In the genomic region with DNA sequence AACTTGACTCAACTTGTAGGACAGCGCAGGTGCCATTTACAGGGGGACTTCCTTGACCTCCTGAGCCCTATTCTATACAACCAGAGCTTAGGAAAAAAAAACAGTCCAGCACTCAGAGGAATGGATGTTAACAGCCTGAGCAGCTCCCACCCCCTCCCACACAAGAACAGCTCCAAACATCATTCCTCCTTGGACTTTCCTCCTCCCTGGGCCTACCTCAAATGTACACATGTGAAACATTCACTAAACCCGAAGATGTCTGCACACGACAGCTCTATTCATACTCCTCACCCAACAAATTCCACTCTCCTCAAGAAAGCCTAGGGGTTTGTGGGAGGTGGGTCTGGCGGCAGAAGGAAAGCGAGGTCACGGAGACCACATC, we compare ENCODE assay signal across 2 cellular contexts.
A peak's percentile ranks its signal among the peaks of the same experiment; 100 is the strongest.
TF ChIP-seq lines count a peak whose summit lies in the region.

No MANE protein-coding gene starts in this region.

TF ChIP-seq in GM23338, 12 proteins besides CTCF, POLR2A, EP300 and RAD21 (continued from another document):
- TF ChIP-seq, protein P1, sequence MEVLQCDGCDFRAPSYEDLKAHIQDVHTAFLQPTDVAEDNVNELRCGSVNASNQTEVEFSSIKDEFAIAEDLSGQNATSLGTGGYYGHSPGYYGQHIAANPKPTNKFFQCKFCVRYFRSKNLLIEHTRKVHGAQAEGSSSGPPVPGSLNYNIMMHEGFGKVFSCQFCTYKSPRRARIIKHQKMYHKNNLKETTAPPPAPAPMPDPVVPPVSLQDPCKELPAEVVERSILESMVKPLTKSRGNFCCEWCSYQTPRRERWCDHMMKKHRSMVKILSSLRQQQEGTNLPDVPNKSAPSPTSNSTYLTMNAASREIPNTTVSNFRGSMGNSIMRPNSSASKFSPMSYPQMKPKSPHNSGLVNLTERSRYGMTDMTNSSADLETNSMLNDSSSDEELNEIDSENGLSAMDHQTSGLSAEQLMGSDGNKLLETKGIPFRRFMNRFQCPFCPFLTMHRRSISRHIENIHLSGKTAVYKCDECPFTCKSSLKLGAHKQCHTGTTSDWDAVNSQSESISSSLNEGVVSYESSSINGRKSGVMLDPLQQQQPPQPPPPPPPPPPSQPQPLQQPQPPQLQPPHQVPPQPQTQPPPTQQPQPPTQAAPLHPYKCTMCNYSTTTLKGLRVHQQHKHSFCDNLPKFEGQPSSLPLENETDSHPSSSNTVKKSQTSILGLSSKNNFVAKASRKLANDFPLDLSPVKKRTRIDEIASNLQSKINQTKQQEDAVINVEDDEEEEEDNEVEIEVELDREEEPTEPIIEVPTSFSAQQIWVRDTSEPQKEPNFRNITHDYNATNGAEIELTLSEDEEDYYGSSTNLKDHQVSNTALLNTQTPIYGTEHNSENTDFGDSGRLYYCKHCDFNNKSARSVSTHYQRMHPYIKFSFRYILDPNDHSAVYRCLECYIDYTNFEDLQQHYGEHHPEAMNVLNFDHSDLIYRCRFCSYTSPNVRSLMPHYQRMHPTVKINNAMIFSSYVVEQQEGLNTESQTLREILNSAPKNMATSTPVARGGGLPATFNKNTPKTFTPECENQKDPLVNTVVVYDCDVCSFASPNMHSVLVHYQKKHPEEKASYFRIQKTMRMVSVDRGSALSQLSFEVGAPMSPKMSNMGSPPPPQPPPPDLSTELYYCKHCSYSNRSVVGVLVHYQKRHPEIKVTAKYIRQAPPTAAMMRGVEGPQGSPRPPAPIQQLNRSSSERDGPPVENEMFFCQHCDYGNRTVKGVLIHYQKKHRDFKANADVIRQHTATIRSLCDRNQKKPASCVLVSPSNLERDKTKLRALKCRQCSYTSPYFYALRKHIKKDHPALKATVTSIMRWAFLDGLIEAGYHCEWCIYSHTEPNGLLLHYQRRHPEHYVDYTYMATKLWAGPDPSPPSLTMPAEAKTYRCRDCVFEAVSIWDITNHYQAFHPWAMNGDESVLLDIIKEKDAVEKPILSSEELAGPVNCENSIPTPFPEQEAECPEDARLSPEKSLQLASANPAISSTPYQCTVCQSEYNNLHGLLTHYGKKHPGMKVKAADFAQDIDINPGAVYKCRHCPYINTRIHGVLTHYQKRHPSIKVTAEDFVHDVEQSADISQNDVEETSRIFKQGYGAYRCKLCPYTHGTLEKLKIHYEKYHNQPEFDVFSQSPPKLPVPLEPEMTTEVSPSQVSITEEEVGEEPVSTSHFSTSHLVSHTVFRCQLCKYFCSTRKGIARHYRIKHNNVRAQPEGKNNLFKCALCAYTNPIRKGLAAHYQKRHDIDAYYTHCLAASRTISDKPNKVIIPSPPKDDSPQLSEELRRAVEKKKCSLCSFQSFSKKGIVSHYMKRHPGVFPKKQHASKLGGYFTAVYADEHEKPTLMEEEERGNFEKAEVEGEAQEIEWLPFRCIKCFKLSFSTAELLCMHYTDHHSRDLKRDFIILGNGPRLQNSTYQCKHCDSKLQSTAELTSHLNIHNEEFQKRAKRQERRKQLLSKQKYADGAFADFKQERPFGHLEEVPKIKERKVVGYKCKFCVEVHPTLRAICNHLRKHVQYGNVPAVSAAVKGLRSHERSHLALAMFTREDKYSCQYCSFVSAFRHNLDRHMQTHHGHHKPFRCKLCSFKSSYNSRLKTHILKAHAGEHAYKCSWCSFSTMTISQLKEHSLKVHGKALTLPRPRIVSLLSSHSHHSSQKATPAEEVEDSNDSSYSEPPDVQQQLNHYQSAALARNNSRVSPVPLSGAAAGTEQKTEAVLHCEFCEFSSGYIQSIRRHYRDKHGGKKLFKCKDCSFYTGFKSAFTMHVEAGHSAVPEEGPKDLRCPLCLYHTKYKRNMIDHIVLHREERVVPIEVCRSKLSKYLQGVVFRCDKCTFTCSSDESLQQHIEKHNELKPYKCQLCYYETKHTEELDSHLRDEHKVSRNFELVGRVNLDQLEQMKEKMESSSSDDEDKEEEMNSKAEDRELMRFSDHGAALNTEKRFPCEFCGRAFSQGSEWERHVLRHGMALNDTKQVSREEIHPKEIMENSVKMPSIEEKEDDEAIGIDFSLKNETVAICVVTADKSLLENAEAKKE (CRISPR knock-in tag; IDR thresholded peaks at IDR 0.05) = no peak
- TF ChIP-seq, protein P2, sequence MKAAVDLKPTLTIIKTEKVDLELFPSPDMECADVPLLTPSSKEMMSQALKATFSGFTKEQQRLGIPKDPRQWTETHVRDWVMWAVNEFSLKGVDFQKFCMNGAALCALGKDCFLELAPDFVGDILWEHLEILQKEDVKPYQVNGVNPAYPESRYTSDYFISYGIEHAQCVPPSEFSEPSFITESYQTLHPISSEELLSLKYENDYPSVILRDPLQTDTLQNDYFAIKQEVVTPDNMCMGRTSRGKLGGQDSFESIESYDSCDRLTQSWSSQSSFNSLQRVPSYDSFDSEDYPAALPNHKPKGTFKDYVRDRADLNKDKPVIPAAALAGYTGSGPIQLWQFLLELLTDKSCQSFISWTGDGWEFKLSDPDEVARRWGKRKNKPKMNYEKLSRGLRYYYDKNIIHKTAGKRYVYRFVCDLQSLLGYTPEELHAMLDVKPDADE (IDR thresholded peaks at IDR 0.05) = no peak
- TF ChIP-seq ZNF114 (CRISPR knock-in tag; IDR thresholded peaks at IDR 0.05) = no peak
- no peak for TF ChIP-seq EZH2phosphoT487 (IDR thresholded peaks at IDR 0.05; ENCODE audit: unreplicated experiment)
- no peak for TF ChIP-seq JUNB (IDR thresholded peaks at IDR 0.05; ENCODE audit: unreplicated experiment)
- no peak for TF ChIP-seq STAT1 (IDR thresholded peaks at IDR 0.05; ENCODE audit: unreplicated experiment)
- TF ChIP-seq CREB1 (CRISPR knock-in tag; IDR thresholded peaks at IDR 0.05; ENCODE audit: low read depth) = no peak
- no peak for TF ChIP-seq NANOG (IDR thresholded peaks at IDR 0.05; ENCODE audit: borderline replicate concordance)
- TF ChIP-seq POLR2AphosphoS5 (IDR thresholded peaks at IDR 0.05; ENCODE audit: low read depth) = no peak

TF ChIP-seq in WTC11, 78 proteins besides CTCF, POLR2A, EP300 and RAD21 (continued from another document):
- TF ChIP-seq, protein P3, sequence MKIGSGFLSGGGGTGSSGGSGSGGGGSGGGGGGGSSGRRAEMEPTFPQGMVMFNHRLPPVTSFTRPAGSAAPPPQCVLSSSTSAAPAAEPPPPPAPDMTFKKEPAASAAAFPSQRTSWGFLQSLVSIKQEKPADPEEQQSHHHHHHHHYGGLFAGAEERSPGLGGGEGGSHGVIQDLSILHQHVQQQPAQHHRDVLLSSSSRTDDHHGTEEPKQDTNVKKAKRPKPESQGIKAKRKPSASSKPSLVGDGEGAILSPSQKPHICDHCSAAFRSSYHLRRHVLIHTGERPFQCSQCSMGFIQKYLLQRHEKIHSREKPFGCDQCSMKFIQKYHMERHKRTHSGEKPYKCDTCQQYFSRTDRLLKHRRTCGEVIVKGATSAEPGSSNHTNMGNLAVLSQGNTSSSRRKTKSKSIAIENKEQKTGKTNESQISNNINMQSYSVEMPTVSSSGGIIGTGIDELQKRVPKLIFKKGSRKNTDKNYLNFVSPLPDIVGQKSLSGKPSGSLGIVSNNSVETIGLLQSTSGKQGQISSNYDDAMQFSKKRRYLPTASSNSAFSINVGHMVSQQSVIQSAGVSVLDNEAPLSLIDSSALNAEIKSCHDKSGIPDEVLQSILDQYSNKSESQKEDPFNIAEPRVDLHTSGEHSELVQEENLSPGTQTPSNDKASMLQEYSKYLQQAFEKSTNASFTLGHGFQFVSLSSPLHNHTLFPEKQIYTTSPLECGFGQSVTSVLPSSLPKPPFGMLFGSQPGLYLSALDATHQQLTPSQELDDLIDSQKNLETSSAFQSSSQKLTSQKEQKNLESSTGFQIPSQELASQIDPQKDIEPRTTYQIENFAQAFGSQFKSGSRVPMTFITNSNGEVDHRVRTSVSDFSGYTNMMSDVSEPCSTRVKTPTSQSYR (CRISPR knock-in tag; IDR thresholded peaks at IDR 0.05) = 0 out of 2 replicates have a peak, but pooled peaks have one; percentile 15
- TF ChIP-seq, protein P4, sequence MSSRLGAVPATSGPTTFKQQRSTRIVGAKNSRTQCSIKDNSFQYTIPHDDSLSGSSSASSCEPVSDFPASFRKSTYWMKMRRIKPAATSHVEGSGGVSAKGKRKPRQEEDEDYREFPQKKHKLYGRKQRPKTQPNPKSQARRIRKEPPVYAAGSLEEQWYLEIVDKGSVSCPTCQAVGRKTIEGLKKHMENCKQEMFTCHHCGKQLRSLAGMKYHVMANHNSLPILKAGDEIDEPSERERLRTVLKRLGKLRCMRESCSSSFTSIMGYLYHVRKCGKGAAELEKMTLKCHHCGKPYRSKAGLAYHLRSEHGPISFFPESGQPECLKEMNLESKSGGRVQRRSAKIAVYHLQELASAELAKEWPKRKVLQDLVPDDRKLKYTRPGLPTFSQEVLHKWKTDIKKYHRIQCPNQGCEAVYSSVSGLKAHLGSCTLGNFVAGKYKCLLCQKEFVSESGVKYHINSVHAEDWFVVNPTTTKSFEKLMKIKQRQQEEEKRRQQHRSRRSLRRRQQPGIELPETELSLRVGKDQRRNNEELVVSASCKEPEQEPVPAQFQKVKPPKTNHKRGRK (CRISPR knock-in tag; IDR thresholded peaks at IDR 0.05; ENCODE audit: borderline replicate concordance) = no peak
TF ChIP-seq in WTC11: peak in this region for 2.
